In the genomic region with DNA sequence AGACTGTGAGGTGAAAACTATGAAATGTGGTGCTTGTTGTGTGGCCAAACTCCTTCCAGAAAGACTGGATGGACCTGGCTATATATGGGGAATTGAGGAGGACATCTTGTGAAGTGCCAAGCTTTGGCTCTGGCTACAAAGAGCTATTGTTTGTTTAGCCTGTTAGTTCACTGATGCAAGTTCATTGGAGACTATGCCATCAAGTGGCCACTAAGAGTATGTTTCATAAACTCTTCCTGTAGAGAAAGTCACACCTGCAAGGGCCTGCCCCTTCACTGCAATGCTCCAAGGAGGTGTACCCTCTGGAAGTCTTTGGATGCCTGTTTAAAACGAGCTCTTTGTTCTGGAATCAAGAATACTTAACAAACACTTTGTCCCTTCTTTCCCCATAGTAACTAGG, we compare ENCODE assay signal across 1 cellular context.
TF ChIP-seq lines count a peak whose summit lies in the region.

No MANE protein-coding gene starts in this region.

TF ChIP-seq in HepG2, 621 proteins besides CTCF, POLR2A, EP300 and RAD21 (continued from another document):
- TF ChIP-seq SRF (IDR thresholded peaks at IDR 0.05; ENCODE audit: low read depth, low read length) (0 out of 2 replicates have a peak, but pooled peaks have one; percentile 15), ELF4 (CRISPR knock-in tag; IDR thresholded peaks at IDR 0.05; ENCODE audit: borderline replicate concordance) (no peak), ZNF674 (CRISPR knock-in tag; IDR thresholded peaks at IDR 0.05; ENCODE audit: low read depth) (no peak), ZNF564 (CRISPR knock-in tag; IDR thresholded peaks at IDR 0.05) (no peak), SSRP1 (CRISPR knock-in tag; IDR thresholded peaks at IDR 0.05) (no peak), ZNF260 (CRISPR knock-in tag; IDR thresholded peaks at IDR 0.05; ENCODE audit: borderline replicate concordance, low read depth) (no peak)
- TF ChIP-seq, protein P1, sequence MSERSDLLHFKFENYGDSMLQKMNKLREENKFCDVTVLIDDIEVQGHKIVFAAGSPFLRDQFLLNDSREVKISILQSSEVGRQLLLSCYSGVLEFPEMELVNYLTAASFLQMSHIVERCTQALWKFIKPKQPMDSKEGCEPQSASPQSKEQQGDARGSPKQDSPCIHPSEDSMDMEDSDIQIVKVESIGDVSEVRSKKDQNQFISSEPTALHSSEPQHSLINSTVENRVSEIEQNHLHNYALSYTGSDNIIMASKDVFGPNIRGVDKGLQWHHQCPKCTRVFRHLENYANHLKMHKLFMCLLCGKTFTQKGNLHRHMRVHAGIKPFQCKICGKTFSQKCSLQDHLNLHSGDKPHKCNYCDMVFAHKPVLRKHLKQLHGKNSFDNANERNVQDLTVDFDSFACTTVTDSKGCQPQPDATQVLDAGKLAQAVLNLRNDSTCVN (CRISPR knock-in tag; IDR thresholded peaks at IDR 0.05; ENCODE audit: borderline replicate concordance) = no peak
TF ChIP-seq in HepG2: peak in this region for 1.
